ENCODE assay signal across 16 cellular contexts in genomic region chr6:87641065-87641692, GRCh38. TPM values are rescaled to one million over a fixed set of nuclear protein-coding genes. Genes with fewer than 3 reads are reported as not detected.
DNase-seq lines count a peak whose midpoint lies in the region; ATAC-seq and TF ChIP-seq lines count a peak whose summit lies in the region.
"Had no signal": no experiment of that assay in that cellular context is flagged by ENCODE, and none has a peak within 500 bp of the region (broad histone marks: within the 10 kb centered on the region; RNA-seq: fewer than 3 reads in every experiment).

No MANE protein-coding gene starts in this region.

- POLR2A ChIA-PET in activated CD4-positive, alpha-beta T cell treated with anti-CD3 and anti-CD28 coated beads for 36 hours (lab: Charles Lee): no interaction called here

- peaks cover 28% of the 10 kb centered on the region for H3K36me3 Mint-ChIP-seq in activated CD4-positive, alpha-beta T cell treated with anti-CD3 and anti-CD28 coated beads for 36 hours (ENCODE audit: low read depth)
- H3K36me3 Mint-ChIP-seq in HFFc6 (ENCODE audit: low read depth) (peaks cover 12% of the 10 kb centered on the region), mesothelial cell of epicardium (peaks cover 19% of the 10 kb centered on the region)

- no peak for DNase-seq in activated CD4-positive, alpha-beta T cell treated with anti-CD3 and anti-CD28 coated beads for 36 hours
- no peak for DNase-seq in activated CD4-positive, alpha-beta T cell treated with anti-CD3 and anti-CD28 coated beads for 1 hour
- peak; percentile 28 for DNase-seq in AG08395 (ENCODE audit: low spot score)
- DNase-seq in HFFc6: no peak
- no peak for DNase-seq in mesothelial cell of epicardium (ENCODE audit: low spot score in 2 of 2, unreplicated experiment in 2 of 2)
- no peak for DNase-seq in NOMO-1 (lab: John Stamatoyannopoulos, UW; ENCODE audit: unreplicated experiment in 2 of 2)
- DNase-seq in NCI-H187 (lab: John Stamatoyannopoulos, UW): no peak
- DNase-seq: CD4-positive, alpha-beta memory T cell; EL; GOT3; KBM-7; NCI-H1105 treated with DMSO at 0.1 percent for 48 hours; NCI-H1694; NCI-H526 had no signal

- intact Hi-C loops in activated CD4-positive, alpha-beta T cell treated with anti-CD3 and anti-CD28 coated beads for 36 hours (cut with DNase I, micrococcal nuclease): no loop called here

- ATAC-seq in activated CD4-positive, alpha-beta T cell treated with anti-CD3 and anti-CD28 coated beads for 36 hours: peak; percentile 83
- ATAC-seq: HCT116, Panc1 had no signal

- H3K9me3 Mint-ChIP-seq in activated CD4-positive, alpha-beta T cell treated with anti-CD3 and anti-CD28 coated beads for 36 hours (ENCODE audit: low read depth): no peaks in the 10 kb centered on the region
- no peaks in the 10 kb centered on the region for H3K9me3 Mint-ChIP-seq in HFFc6
- no peaks in the 10 kb centered on the region for H3K9me3 Mint-ChIP-seq in mesothelial cell of epicardium
- H3K9me3 Mint-ChIP-seq: CD4-positive, alpha-beta memory T cell had no signal

- H3K27me3 Mint-ChIP-seq in activated CD4-positive, alpha-beta T cell treated with anti-CD3 and anti-CD28 coated beads for 36 hours: no peaks in the 10 kb centered on the region
- H3K27me3 Mint-ChIP-seq in HFFc6 (ENCODE audit: insufficient read depth) (peaks cover 2% of the 10 kb centered on the region; the same call in 1 of the 2 replicates), mesothelial cell of epicardium (ENCODE audit: low read depth) (no peaks in the 10 kb centered on the region)
- H3K27me3 Mint-ChIP-seq: CD4-positive, alpha-beta memory T cell had no signal

- no peak overlapping the region for H3K4me3 Mint-ChIP-seq in activated CD4-positive, alpha-beta T cell treated with anti-CD3 and anti-CD28 coated beads for 36 hours
- H3K4me3 Mint-ChIP-seq in HFFc6 (no peak overlapping the region), mesothelial cell of epicardium (no peak overlapping the region)

- H3K4me1 Mint-ChIP-seq in activated CD4-positive, alpha-beta T cell treated with anti-CD3 and anti-CD28 coated beads for 36 hours: peaks cover 10% of the 10 kb centered on the region
- H3K4me1 Mint-ChIP-seq in HFFc6 (ENCODE audit: low read depth) (peaks cover 10% of the 10 kb centered on the region), mesothelial cell of epicardium (peaks cover 5% of the 10 kb centered on the region)

- CTCF ChIA-PET in activated CD4-positive, alpha-beta T cell treated with anti-CD3 and anti-CD28 coated beads for 36 hours (lab: Charles Lee): interaction anchor here (0.7 to 0.8 kb wide), 2 partner anchors 58 to 190 kb away, joined by 3 to 5 read pairs; no protein-coding TSS in a partner anchor

- TF ChIP-seq CTCF in HFFc6 (IDR thresholded peaks at IDR 0.05): no peak
- TF ChIP-seq CTCF in mesothelial cell of epicardium (IDR thresholded peaks at IDR 0.05; ENCODE audit: unreplicated experiment): no peak

- no peak overlapping the region for H3K27ac Mint-ChIP-seq in activated CD4-positive, alpha-beta T cell treated with anti-CD3 and anti-CD28 coated beads for 36 hours
- peak overlapping the region; percentile 26; the same call in 1 of the 2 replicates for H3K27ac Mint-ChIP-seq in HFFc6
- peak overlapping the region; percentile 47 for H3K27ac Mint-ChIP-seq in mesothelial cell of epicardium

RNA-seq across cellular contexts. Expression of gene ORC3, which starts 51.2 kb away (rescaled TPM):
- total RNA-seq in activated CD4-positive, alpha-beta T cell treated with anti-CD3 and anti-CD28 coated beads for 36 hours: 10 to 100 TPM; 38.8 to 42.6 TPM
- 10 to 100 TPM; 26.7 to 35.1 (median 29.7) TPM for total RNA-seq in HFFc6 (2021; fragmentation: NEBNext Ultra II Directional; extraction: Animal tissue kit (Norgen Biotek cat#: 25700))
- total RNA-seq in mesothelial cell of epicardium: 28.0 to 29.5 TPM (median 28.8 TPM) in 3 replicates

RNA-seq across cellular contexts. Expression of gene RARS2, which starts 51.4 kb away (rescaled TPM):
- total RNA-seq in activated CD4-positive, alpha-beta T cell treated with anti-CD3 and anti-CD28 coated beads for 36 hours: 10 to 100 TPM; 20.8 to 24.7 TPM
- total RNA-seq in HFFc6 (2021; fragmentation: NEBNext Ultra II Directional; extraction: Animal tissue kit (Norgen Biotek cat#: 25700)): 10 to 100 TPM; 48.3 to 62.0 (median 58.3) TPM
- total RNA-seq in mesothelial cell of epicardium: 51.9 to 53.3 TPM (median 52.6 TPM) in 3 replicates
